In the genomic region with DNA sequence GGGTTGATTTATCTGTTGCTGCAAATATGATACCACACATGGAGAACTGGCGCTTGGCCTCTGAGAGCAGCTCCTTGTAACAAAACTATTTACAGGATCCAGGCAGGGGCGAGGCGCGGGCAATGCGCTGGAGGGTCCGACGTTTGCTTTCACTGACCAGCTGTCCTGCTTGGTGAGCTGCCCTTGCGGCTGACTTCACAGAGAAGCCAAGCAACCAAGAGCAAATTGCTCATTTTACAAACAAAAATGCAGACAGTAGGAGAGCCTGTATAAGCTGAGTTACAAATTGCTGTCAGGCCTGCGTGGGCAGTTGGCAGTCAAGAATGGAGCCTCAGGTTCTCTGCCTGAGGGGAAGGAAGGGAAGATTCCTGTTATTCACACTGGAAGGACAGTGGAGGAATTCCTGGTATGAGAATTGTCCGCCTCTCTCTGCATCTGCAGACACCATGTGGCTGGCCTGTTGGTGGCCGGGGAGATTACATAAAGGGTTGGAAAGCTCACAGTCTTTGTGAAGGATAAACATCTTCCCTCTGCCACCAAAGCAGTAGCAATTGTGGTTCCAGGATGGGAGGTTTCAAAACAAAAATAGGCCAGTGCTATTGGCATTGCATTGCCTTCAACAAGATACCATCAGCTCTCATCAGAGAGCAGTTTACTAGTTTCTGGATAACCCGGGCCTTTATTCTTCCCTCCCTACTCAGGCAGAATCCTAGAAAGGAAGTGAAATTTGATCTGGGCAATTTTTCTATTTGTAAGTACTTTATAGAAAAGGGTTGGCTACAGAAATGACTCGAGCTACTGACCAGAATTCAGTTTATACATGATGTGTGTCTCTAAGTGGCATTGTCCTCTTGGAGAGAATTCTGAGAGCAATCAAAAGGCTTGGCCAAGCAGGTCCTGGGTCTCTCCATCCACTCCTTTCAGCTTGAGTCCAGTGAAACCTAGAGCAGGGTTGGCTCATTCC, we compare ENCODE assay signal across 8 cellular contexts.
DNase-seq lines count a peak whose midpoint lies in the region; ATAC-seq and TF ChIP-seq lines count a peak whose summit lies in the region.
"Had no signal": no experiment of that assay in that cellular context is flagged by ENCODE, and none has a peak within 500 bp of the region (broad histone marks: within the 10 kb centered on the region; RNA-seq: fewer than 3 reads in every experiment).

No MANE protein-coding gene starts in this region.

- peaks cover 0 to 4% of the 10 kb centered on the region in 2 donors for H3K4me1 Mint-ChIP-seq in natural killer cell

- H3K27me3 Mint-ChIP-seq in natural killer cell (ENCODE audit: low read depth in 2 of 2): peaks cover 52 to 86% of the 10 kb centered on the region in 2 donors

- TF ChIP-seq CTCF in omental fat pad (IDR thresholded peaks at IDR 0.05): no peak
- no peak for TF ChIP-seq CTCF in natural killer cell (IDR thresholded peaks at IDR 0.05)

- H3K27ac Mint-ChIP-seq in natural killer cell: no peak overlapping the region

- ATAC-seq in omental fat pad (ENCODE audit: low FRiP score): peak; percentile 66
- ATAC-seq in HG03139 (IDR thresholded peaks at IDR 0.05; ENCODE audit: unreplicated experiment): no peak
- ATAC-seq in natural killer cell: no peak

- intact Hi-C loops in natural killer cell (cut with micrococcal nuclease): no loop called here

- H3K36me3 Mint-ChIP-seq in natural killer cell: no peaks in the 10 kb centered on the region

- DNase-seq in G401 (ENCODE audit: low spot score) (peak; percentile 41), NCI-H748 (lab: John Stamatoyannopoulos, UW; ENCODE audit: unreplicated experiment) (peak; percentile 46), ecto neural progenitor cell (ENCODE audit: low spot score) (peak; percentile 58), omental fat pad (ENCODE audit: low spot score) (no peak), midbrain (lab: John Stamatoyannopoulos, UW) (no peak), natural killer cell (no peak)
- DNase-seq: SHP77 had no signal

- H3K4me3 Mint-ChIP-seq in natural killer cell: no peak overlapping the region

- in situ Hi-C loops in G401 (cut with HindIII; ENCODE audit: low sequenced_read_pairs): no loop called here

- H3K9me3 Mint-ChIP-seq in natural killer cell: no peaks in the 10 kb centered on the region

Comparison
In these comparisons a context has a peak if more than half of its experiments do, and no peak if none do; other contexts are left out.
1. DNase-seq: peak in G401 (single experiment), NCI-H748 (single experiment) and ecto neural progenitor cell (single experiment); none in omental fat pad (single experiment), midbrain (single experiment) and natural killer cell (single experiment).